Comparison of ENCODE assay signal across 1 cellular context in the genomic region with DNA sequence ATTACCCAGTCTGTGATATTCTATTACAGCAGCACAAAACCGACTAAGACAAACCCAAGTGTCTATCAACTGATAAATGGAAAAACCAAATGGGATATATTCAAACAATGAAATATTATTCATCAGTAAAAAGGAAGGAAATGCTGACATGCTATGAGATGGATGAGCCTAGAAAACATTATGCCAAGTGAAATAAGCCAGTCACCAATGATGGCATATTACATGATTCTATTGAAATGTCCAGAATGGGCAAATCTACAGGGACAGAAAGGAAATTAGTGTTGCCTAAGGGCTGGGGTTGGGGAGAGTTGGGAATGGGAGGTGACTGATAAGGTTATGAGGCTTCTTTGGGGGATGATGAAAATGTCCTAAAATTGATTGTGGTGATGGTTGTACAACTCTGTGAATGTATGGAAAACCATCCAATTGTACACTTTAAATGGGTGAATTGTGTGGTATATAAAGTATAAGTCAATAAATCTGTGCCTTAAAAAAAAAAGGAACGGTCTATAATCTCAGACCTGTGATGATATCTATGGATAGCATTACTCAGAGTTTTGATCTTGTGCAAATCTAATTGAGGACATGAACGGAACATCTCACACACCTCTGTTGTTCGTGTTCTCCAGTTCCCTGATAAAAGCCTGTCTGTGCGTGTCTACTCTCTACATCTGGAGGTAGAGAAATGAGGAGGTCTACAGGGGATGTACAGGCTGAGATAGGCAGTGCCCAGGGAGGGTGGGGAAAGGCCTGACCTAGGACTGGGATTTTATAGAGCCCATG.
TF ChIP-seq lines count a peak whose summit lies in the region.

No MANE protein-coding gene starts in this region.

TF ChIP-seq in endothelial cell of umbilical vein, 7 proteins besides CTCF, POLR2A, EP300 and RAD21:
- TF ChIP-seq GATA2 (IDR thresholded peaks at IDR 0.05; ENCODE audit: insufficient read depth, insufficient read length, low read depth, low read length) (no peak), EZH2 (IDR thresholded peaks at IDR 0.05; ENCODE audit: borderline replicate concordance, low read depth, low read length, severe bottlenecking) (no peak), MYC (IDR thresholded peaks at IDR 0.05; ENCODE audit: low read depth, low read length) (no peak), FOS (IDR thresholded peaks at IDR 0.05; ENCODE audit: borderline replicate concordance, insufficient read depth, low read length) (peak; percentile 44), POLR2AphosphoS5 (IDR thresholded peaks at IDR 0.05; ENCODE audit: insufficient read depth, low read depth, low read length) (no peak), JUN (IDR thresholded peaks at IDR 0.05; ENCODE audit: borderline replicate concordance, insufficient read depth, insufficient read length, low read depth) (peak; percentile 40)
- TF ChIP-seq, protein P1, sequence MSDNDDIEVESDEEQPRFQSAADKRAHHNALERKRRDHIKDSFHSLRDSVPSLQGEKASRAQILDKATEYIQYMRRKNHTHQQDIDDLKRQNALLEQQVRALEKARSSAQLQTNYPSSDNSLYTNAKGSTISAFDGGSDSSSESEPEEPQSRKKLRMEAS (IDR thresholded peaks at IDR 0.05; ENCODE audit: insufficient read depth, insufficient read length): no peak
